In the genomic region with DNA sequence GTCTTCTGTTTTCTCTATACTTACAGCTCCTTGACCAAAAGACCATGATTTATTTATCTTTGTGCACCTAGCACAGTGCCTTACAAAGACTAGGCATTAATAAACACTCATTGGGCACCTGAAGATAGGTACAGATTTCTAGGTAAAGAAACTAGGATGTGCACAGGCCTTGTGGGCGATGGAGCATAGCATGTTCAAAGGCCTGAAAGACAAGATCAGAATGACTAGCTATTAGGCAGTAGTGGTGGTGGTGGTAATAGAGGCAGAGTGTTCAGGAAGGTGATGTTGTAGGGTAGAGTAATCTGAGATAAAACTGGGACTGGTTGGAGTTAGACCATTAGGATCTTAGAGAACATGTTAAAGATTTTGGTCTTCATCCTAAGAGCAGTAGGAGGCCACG, we compare ENCODE assay signal across 19 cellular contexts. TPM values are rescaled to one million over a fixed set of nuclear protein-coding genes. Genes with fewer than 3 reads are reported as not detected.
A peak's percentile ranks its signal among the peaks of the same experiment; 100 is the strongest.
DNase-seq lines count a peak whose midpoint lies in the region; ATAC-seq and TF ChIP-seq lines count a peak whose summit lies in the region.
"Had no signal": no experiment of that assay in that cellular context is flagged by ENCODE, and none has a peak within 500 bp of the region (broad histone marks: within the 10 kb centered on the region; RNA-seq: fewer than 3 reads in every experiment).

No MANE protein-coding gene starts in this region.

- no peaks in the 10 kb centered on the region for H3K27me3 Mint-ChIP-seq in CD8-positive, alpha-beta T cell (ENCODE audit: low read depth)
- no peaks in the 10 kb centered on the region for H3K27me3 Mint-ChIP-seq in T-cell

- no peaks in the 10 kb centered on the region for H3K36me3 ChIP-seq in CD8-positive, alpha-beta T cell (ENCODE audit: insufficient read depth, low read length)
- peaks cover 6 to 24% (median 23%) of the 10 kb centered on the region in 3 donors for H3K36me3 ChIP-seq in skeletal muscle tissue (ENCODE audit: control insufficient read depth in 3 of 3, insufficient read depth in 3 of 3, low read length in 3 of 3)
- H3K36me3 ChIP-seq: MG63 had no signal

- peaks cover 7% of the 10 kb centered on the region for H3K36me3 Mint-ChIP-seq in CD8-positive, alpha-beta T cell
- peaks cover 10% of the 10 kb centered on the region for H3K36me3 Mint-ChIP-seq in T-cell

- H3K27me3 ChIP-seq in CD8-positive, alpha-beta T cell (ENCODE audit: insufficient read depth, low read length) = no peaks in the 10 kb centered on the region
- no peaks in the 10 kb centered on the region for H3K27me3 ChIP-seq in skeletal muscle tissue (ENCODE audit: control insufficient read depth in 3 of 3, insufficient read depth in 3 of 3, low read length in 3 of 3)
- H3K27me3 ChIP-seq: MG63 had no signal

- H3K4me3 Mint-ChIP-seq in CD8-positive, alpha-beta T cell = no peak overlapping the region
- H3K4me3 Mint-ChIP-seq in T-cell = no peak overlapping the region

- intact Hi-C loops in CD8-positive, alpha-beta T cell (cut with DNase I, micrococcal nuclease) = no loop called here

- H3K27ac Mint-ChIP-seq in CD8-positive, alpha-beta T cell = peak overlapping the region; percentile 7
- H3K27ac Mint-ChIP-seq in T-cell = peak overlapping the region; percentile 10 to 23

- DNase-seq in CD8-positive, alpha-beta T cell = no peak
- DNase-seq in GM13977 (ENCODE audit: low spot score) (peak; percentile 31), T-cell (no peak), NCI-H1694 treated with DMSO at 0.1 percent for 48 hours (lab: John Stamatoyannopoulos, UW) (no peak)
- DNase-seq: C1 segment of cervical spinal cord, Caco-2, DMS79 treated with DMSO at 0.1 percent for 48 hours, GDM1, GM23248, KG1, MG63, NCI-H1105 treated with DMSO at 0.1 percent for 48 hours, NCI-H2029, NCI-H510A, NCI-H82, SIG-M5 had no signal

- peak overlapping the region; percentile 22 to 48 (median 26) for H3K9ac ChIP-seq in skeletal muscle tissue (ENCODE audit: low read depth in 1 of 3, low read length in 3 of 3)
- H3K9ac ChIP-seq: GM23248 had no signal

- no peak for ATAC-seq in CD8-positive, alpha-beta T cell
- no peak for ATAC-seq in T-cell (replicated peaks in 1 of 4)
- no peak for ATAC-seq in HG03432 (IDR thresholded peaks at IDR 0.05; ENCODE audit: unreplicated experiment)
- ATAC-seq in HG02852 (IDR thresholded peaks at IDR 0.05; ENCODE audit: unreplicated experiment) = no peak

- H3K4me1 ChIP-seq in CD8-positive, alpha-beta T cell (ENCODE audit: insufficient read depth, low read length) = peaks cover 33% of the 10 kb centered on the region
- peaks cover 35 to 47% (median 42%) of the 10 kb centered on the region in 3 donors for H3K4me1 ChIP-seq in skeletal muscle tissue (ENCODE audit: control insufficient read depth in 3 of 3, insufficient read depth in 3 of 3, low read length in 3 of 3)
- H3K4me1 ChIP-seq: Caco-2 had no signal

- no peak overlapping the region for H3K27ac ChIP-seq in CD8-positive, alpha-beta T cell (ENCODE audit: low read depth, low read length)
- H3K27ac ChIP-seq in skeletal muscle tissue (ENCODE audit: low read depth, low read length) = peak overlapping the region; percentile 99
- H3K27ac ChIP-seq: GM23248 had no signal

- POLR2A ChIA-PET in CD8-positive, alpha-beta T cell (lab: Charles Lee) = interaction anchor here (0.6 kb wide), 1 partner anchor 32 kb away, joined by 3 read pairs; no protein-coding TSS in a partner anchor
- POLR2A ChIA-PET in T-cell (lab: Charles Lee) = no interaction called here

- H3K4me1 Mint-ChIP-seq in CD8-positive, alpha-beta T cell (ENCODE audit: low read depth) = peaks cover 45% of the 10 kb centered on the region
- H3K4me1 Mint-ChIP-seq in T-cell = peaks cover 40 to 53% (median 53%) of the 10 kb centered on the region in 3 donors

- no peak for TF ChIP-seq CTCF in CD8-positive, alpha-beta T cell (IDR thresholded peaks at IDR 0.05)
- TF ChIP-seq CTCF in GM13977 (IDR thresholded peaks at IDR 0.05; ENCODE audit: extremely low read depth, insufficient read depth, missing control alignments) = no peak

- no peak overlapping the region for H3K4me3 ChIP-seq in CD8-positive, alpha-beta T cell (ENCODE audit: low read depth, low read length)
- peak overlapping the region; percentile 59 to 88 (median 72) for H3K4me3 ChIP-seq in skeletal muscle tissue (ENCODE audit: low read length in 3 of 3)
- H3K4me3 ChIP-seq: GM23248, MG63 had no signal

- H3K9me3 ChIP-seq in CD8-positive, alpha-beta T cell (ENCODE audit: low read length) = no peaks in the 10 kb centered on the region
- H3K9me3 ChIP-seq in skeletal muscle tissue (ENCODE audit: control insufficient read depth in 3 of 3, low read length in 3 of 3) = no peaks in the 10 kb centered on the region
- H3K9me3 ChIP-seq: Caco-2, MG63 had no signal

- in situ Hi-C loops in GM13977 (cut with MboI; ENCODE audit: low pct_unique_long_range_greater_than_20kb, low sequenced_read_pairs, unreplicated experiment) = no loop called here

- CTCF ChIA-PET in CD8-positive, alpha-beta T cell (lab: Charles Lee) = interaction anchor here (1.4 to 2.8 kb wide), 3 partner anchors 8 to 77 kb away, joined by 4 to 11 read pairs (median 7); no protein-coding TSS in a partner anchor
- CTCF ChIA-PET in T-cell (lab: Charles Lee) = interaction anchor here in 1 of 2 donors (1.1 kb wide), 1 partner anchor 37 kb away, joined by 5 read pairs; no protein-coding TSS in a partner anchor

- H3K9me3 Mint-ChIP-seq in CD8-positive, alpha-beta T cell = no peaks in the 10 kb centered on the region
- peaks cover 0 to 5% (median 0%) of the 10 kb centered on the region in 3 donors for H3K9me3 Mint-ChIP-seq in T-cell

RNA-seq across cellular contexts. Expression of a gene that starts 3.9 kb away (rescaled TPM):
- total RNA-seq in CD8-positive, alpha-beta T cell = under 1 TPM; 0.22 to 0.72 TPM
- total RNA-seq in T-cell = under 1 TPM; 0.41 to 0.92 (median 0.72) TPM
- 60.0 TPM for total RNA-seq in skeletal muscle tissue
- total RNA-seq: Caco-2 had no signal

Comparison
In these comparisons a context has a peak if more than half of its experiments do, and no peak if none do; other contexts are left out.
1. RNA of a gene that starts 3.9 kb away (total RNA-seq): 60.0 TPM in skeletal muscle tissue (single experiment); 0.41 to 0.92 TPM in T-cell and 0.22 to 0.72 TPM in CD8-positive, alpha-beta T cell; every median in the first group is over 10 times any median in the second.